In the genomic region with DNA sequence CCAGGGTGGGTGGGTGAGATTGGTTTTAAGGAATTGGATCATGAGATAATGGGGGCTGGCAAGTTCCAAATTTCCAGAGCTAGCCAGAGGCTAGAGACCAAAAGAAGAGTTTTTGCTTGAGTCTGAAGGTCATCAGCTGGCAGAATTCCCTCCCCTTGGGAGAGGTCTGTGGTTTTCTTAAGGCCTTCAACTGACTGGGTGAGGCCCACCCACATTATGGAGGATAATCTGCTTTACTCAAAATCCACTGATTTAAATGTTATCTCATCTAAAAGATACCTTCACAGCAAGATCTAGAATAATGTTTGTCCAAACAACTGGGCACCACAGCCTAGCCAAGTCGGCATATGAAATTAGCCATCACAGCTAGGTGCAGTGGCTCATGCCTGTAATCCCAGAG, we compare ENCODE assay signal across 29 cellular contexts.
"Had no signal": no experiment of that assay in that cellular context is flagged by ENCODE, and none has a peak within 500 bp of the region (broad histone marks: within the 10 kb centered on the region; RNA-seq: fewer than 3 reads in every experiment).

No MANE protein-coding gene starts in this region.

- H3K36me3 ChIP-seq: colonic mucosa, esophagus muscularis mucosa, esophagus squamous epithelium, gastrocnemius medialis, gastroesophageal sphincter, heart left ventricle, heart right ventricle had no signal

- H3K4me1 ChIP-seq: colonic mucosa, esophagus muscularis mucosa, foreskin keratinocyte, gastrocnemius medialis, gastroesophageal sphincter had no signal

- H3K4me1 Mint-ChIP-seq: endodermal cell had no signal

- H3K27ac Mint-ChIP-seq: dendritic cell treated with granulocyte-macrophage colony-stimulating factor and Interleukin-4, amounts not matched to agents 40 ng/mL and 50 ng/mL, for 4 days; effector memory CD8-positive, alpha-beta T cell; endodermal cell had no signal

- DNase-seq: colonic mucosa; cortex of kidney; dermis blood vessel endothelial cell; dorsolateral prefrontal cortex; effector CD4-positive, alpha-beta T cell; effector CD8-positive, alpha-beta T cell; effector memory CD4-positive, alpha-beta T cell; effector memory CD8-positive, alpha-beta T cell; endodermal cell; erythroblast; esophagus squamous epithelium; foreskin fibroblast; foreskin keratinocyte; foreskin melanocyte; gastrocnemius medialis; glutamatergic neuron; head of caudate nucleus; heart left ventricle; heart right ventricle had no signal

- H3K27ac ChIP-seq: colonic mucosa, coronary artery, dorsolateral prefrontal cortex, epithelial cell of prostate, esophagus muscularis mucosa, esophagus squamous epithelium, foreskin keratinocyte, gastrocnemius medialis, gastroesophageal sphincter, heart left ventricle, heart right ventricle had no signal

- FAIRE-seq: colon, endometrium, endothelial cell of umbilical vein, frontal cortex had no signal

- H3K4me3 Mint-ChIP-seq: dendritic cell treated with granulocyte-macrophage colony-stimulating factor and Interleukin-4, amounts not matched to agents 40 ng/mL and 50 ng/mL, for 4 days; effector memory CD8-positive, alpha-beta T cell; endodermal cell had no signal

- H3K9me3 Mint-ChIP-seq: effector memory CD8-positive, alpha-beta T cell had no signal

- ATAC-seq: effector memory CD8-positive, alpha-beta T cell; esophagus mucosa; foreskin keratinocyte; gastrocnemius medialis; gastroesophageal sphincter; heart left ventricle; heart right ventricle had no signal

- H3K4me3 ChIP-seq: colonic mucosa, coronary artery, dorsolateral prefrontal cortex, esophagus muscularis mucosa, esophagus squamous epithelium, gastrocnemius medialis, gastroesophageal sphincter, heart left ventricle, heart right ventricle had no signal

- H3K27me3 ChIP-seq: colonic mucosa, dorsolateral prefrontal cortex, gastrocnemius medialis, gastroesophageal sphincter had no signal

- H3K27me3 Mint-ChIP-seq: dendritic cell treated with granulocyte-macrophage colony-stimulating factor and Interleukin-4, amounts not matched to agents 40 ng/mL and 50 ng/mL, for 4 days had no signal

- H3K9me3 ChIP-seq: colonic mucosa, esophagus muscularis mucosa, esophagus squamous epithelium, gastrocnemius medialis had no signal
